ENCODE assay signal across 9 cellular contexts in the genomic region with DNA sequence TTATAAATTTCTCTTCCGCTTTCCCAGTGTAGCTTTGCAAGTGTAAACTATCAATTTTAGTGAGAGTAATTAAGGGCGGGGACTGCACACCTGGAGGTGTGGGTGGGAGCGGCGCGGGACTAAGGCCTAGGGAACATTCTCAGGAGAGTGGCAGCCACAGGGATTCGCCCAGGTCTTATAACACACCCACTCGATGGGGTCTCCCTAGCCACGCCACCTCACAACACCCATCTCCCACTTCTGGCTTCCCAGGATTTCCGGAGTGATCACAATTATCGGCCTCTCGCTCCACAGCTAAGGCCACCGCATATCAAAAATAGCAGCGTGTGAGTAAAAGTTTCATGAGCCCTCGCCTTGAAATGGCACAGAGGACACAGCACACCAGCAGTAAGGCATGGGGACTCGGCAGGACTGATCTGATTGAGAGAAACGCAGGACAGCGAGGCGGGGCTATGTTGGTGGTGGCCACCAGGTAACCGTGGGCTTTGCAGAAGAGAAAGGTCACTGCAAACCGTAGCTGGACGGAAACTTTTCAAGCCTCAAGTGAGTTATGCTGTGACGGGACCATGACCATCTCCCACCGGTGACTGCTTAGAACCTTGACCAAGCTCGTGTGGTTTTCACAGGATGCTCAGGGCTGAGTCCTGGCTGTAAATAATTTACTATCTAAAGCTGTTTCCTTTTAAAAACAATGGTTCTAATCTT. TPM values are rescaled to one million over a fixed set of nuclear protein-coding genes. Genes with fewer than 3 reads are reported as not detected.
DNase-seq lines count a peak whose midpoint lies in the region; ATAC-seq and TF ChIP-seq lines count a peak whose summit lies in the region.
"Had no signal": no experiment of that assay in that cellular context is flagged by ENCODE, and none has a peak within 500 bp of the region (broad histone marks: within the 10 kb centered on the region; RNA-seq: fewer than 3 reads in every experiment).

No MANE protein-coding gene starts in this region.

- no peaks in the 10 kb centered on the region for H3K9me3 Mint-ChIP-seq in CD4-positive, alpha-beta T cell

- H3K9ac ChIP-seq in HUES48 (ENCODE audit: low read depth, low read length): no peak overlapping the region

- H3K36me3 ChIP-seq in HUES48 (ENCODE audit: control insufficient read depth, insufficient read depth, low read length): no peaks in the 10 kb centered on the region
- no peaks in the 10 kb centered on the region for H3K36me3 ChIP-seq in neuron (ENCODE audit: insufficient read depth, low read length)

- no peak for TF ChIP-seq CTCF in CD4-positive, alpha-beta T cell (IDR thresholded peaks at IDR 0.05)

- CTCF ChIA-PET in CD4-positive, alpha-beta T cell (lab: Charles Lee): no interaction called here

- no peak overlapping the region for H2AFZ ChIP-seq in neuron (ENCODE audit: low read depth, low read length)

- peak overlapping the region; percentile 56 for H3K4me3 Mint-ChIP-seq in CD4-positive, alpha-beta T cell

- peak overlapping the region; percentile 82 for H3K4me3 ChIP-seq in HUES48 (ENCODE audit: low read depth, low read length)
- peak overlapping the region; percentile 90 for H3K4me3 ChIP-seq in neuron (ENCODE audit: low read length)

- H3K27me3 ChIP-seq in CD4-positive, alpha-beta T cell (ENCODE audit: control insufficient read depth, insufficient read depth, low read length): peaks cover 34% of the 10 kb centered on the region
- peaks cover 18% of the 10 kb centered on the region for H3K27me3 ChIP-seq in HUES48 (ENCODE audit: control insufficient read depth, insufficient read depth, low read length)
- H3K27me3 ChIP-seq in neuron (ENCODE audit: insufficient read depth, low read length): no peaks in the 10 kb centered on the region

- ATAC-seq in CD4-positive, alpha-beta T cell (ENCODE audit: poor library complexity): no peak
- ATAC-seq in GM19463 (IDR thresholded peaks at IDR 0.05; ENCODE audit: unreplicated experiment) (no peak), HG03520 (IDR thresholded peaks at IDR 0.05; ENCODE audit: unreplicated experiment) (no peak), GM18873 (IDR thresholded peaks at IDR 0.05; ENCODE audit: low FRiP score, unreplicated experiment) (no peak)

- no peaks in the 10 kb centered on the region for H3K9me3 ChIP-seq in CD4-positive, alpha-beta T cell (ENCODE audit: control insufficient read depth, low read length)
- H3K9me3 ChIP-seq in HUES48 (ENCODE audit: control insufficient read depth, insufficient read depth, low read length): no peaks in the 10 kb centered on the region
- no peaks in the 10 kb centered on the region for H3K9me3 ChIP-seq in neuron (ENCODE audit: low read length)

- POLR2A ChIA-PET in CD4-positive, alpha-beta T cell (lab: Charles Lee): no interaction called here

- H3K27ac ChIP-seq in CD4-positive, alpha-beta T cell (ENCODE audit: low read depth, low read length): no peak overlapping the region
- H3K27ac ChIP-seq in HUES48 (ENCODE audit: low read depth, low read length) (no peak overlapping the region), epithelial cell of prostate (peak overlapping the region; percentile 94)

- intact Hi-C loops in CD4-positive, alpha-beta T cell (cut with DNase I, micrococcal nuclease): no loop called here

- no peak for DNase-seq in CD4-positive, alpha-beta T cell
- DNase-seq in epithelial cell of prostate (ENCODE audit: low read depth, low spot score) (no peak), NAMALWA (ENCODE audit: low spot score) (no peak)

- H3K36me3 Mint-ChIP-seq in CD4-positive, alpha-beta T cell (ENCODE audit: low read depth): no peaks in the 10 kb centered on the region

- H3K27ac Mint-ChIP-seq in CD4-positive, alpha-beta T cell: no peak overlapping the region

- peaks cover 23% of the 10 kb centered on the region for H3K4me1 ChIP-seq in HUES48 (ENCODE audit: control insufficient read depth, insufficient read depth, low read length)
- H3K4me1 ChIP-seq in neuron (ENCODE audit: insufficient read depth, low read length): peaks cover 17% of the 10 kb centered on the region

- peaks cover 62% of the 10 kb centered on the region for H3K27me3 Mint-ChIP-seq in CD4-positive, alpha-beta T cell

- peaks cover 12% of the 10 kb centered on the region for H3K4me1 Mint-ChIP-seq in CD4-positive, alpha-beta T cell (ENCODE audit: low read depth)

RNA-seq across cellular contexts. Expression of a gene that starts 1.1 kb away (rescaled TPM):
- total RNA-seq in CD4-positive, alpha-beta T cell: not detected
- total RNA-seq: T-helper 2 cell treated with Interferon-gamma antibody and Interleukin-4, amounts not matched to agents 100 ng/mL and 5 ng/mL, for 36 hours had no signal
